Comparison of ENCODE assay signal across 38 cellular contexts in genomic region chr3:146085678-146086077, GRCh38.
"Had no signal": no experiment of that assay in that cellular context is flagged by ENCODE, and none has a peak within 500 bp of the region (broad histone marks: within the 10 kb centered on the region; RNA-seq: fewer than 3 reads in every experiment).

No MANE protein-coding gene starts in this region.

- H3K9me3 ChIP-seq: adrenal gland, MG63 had no signal

- H3K27me3 ChIP-seq: adrenal gland, MG63 had no signal

- H3K4me3 ChIP-seq: adrenal gland, MG63, PC-9 had no signal

- ATAC-seq: activated CD4-positive, alpha-beta T cell treated with anti-CD3 and anti-CD28 coated beads for 36 hours; activated CD4-positive, CD25-positive, alpha-beta regulatory T cell treated with anti-CD3 and anti-CD28 coated beads, Interleukin-2, amount 50 U/mL, for 24 hours; activated CD8-positive, alpha-beta T cell treated with anti-CD3 and anti-CD28 coated beads, Interleukin-2, amount 10 ng/mL, durations not matched to agents 7 days and 5 days; activated naive CD4-positive, alpha-beta T cell treated with anti-CD3 and anti-CD28 coated beads, Interleukin-2, amount 50 U/mL, for 72 hours; activated T-cell treated with anti-CD3 and anti-CD28 coated beads, Interleukin-2, amount 50 U/mL, for 4 hours; Right ventricle myocardium inferior; SK-N-SH treated with all-trans-retinoic acid at 6 μM for 48 hours; T-cell; T-helper 17 cell; WTC11 had no signal

- H3K4me2 ChIP-seq: PC-9 had no signal

- H3K36me3 ChIP-seq: adrenal gland had no signal

- H3K4me1 ChIP-seq: adrenal gland had no signal

- FAIRE-seq: bronchial epithelial cell, RCC 7860 had no signal

- DNase-seq: activated CD4-positive, alpha-beta T cell treated with anti-CD3 and anti-CD28 coated beads for 36 hours; activated CD4-positive, alpha-beta T cell treated with anti-CD3 and anti-CD28 coated beads, Interleukin-2, amount 10 ng/mL, durations not matched to agents 7 days and 5 days; activated CD4-positive, alpha-beta T cell treated with anti-CD3 and anti-CD28 coated beads, Interleukin-2, amount 50 U/mL, for 48 hours; activated CD8-positive, alpha-beta memory T cell treated with anti-CD3 and anti-CD28 coated beads, Interleukin-2, amount 50 U/mL, for 4 hours; activated CD8-positive, alpha-beta T cell treated with anti-CD3 and anti-CD28 coated beads, Interleukin-2, amount 10 ng/mL, durations not matched to agents 7 days and 5 days; activated gamma-delta T cell treated with Interleukin-2 at 50 U/mL for 16 hours; activated naive CD4-positive, alpha-beta T cell treated with anti-CD3 and anti-CD28 coated beads for 36 hours; activated T-cell treated with anti-CD3 and anti-CD28 coated beads for 4 hours; activated T-cell treated with anti-CD3 and anti-CD28 coated beads, Interleukin-2, amount 50 U/mL, for 4 hours; adrenal gland; central memory CD4-positive, alpha-beta T cell; Kasumi-1; KG1; MG63; NCI-H1048; NCI-H1436 treated with DMSO at 0.1 percent for 48 hours; NCI-H1694 treated with DMSO at 0.1 percent for 48 hours; NCI-H2029; NCI-H2171; NCI-H510A; NCI-H526; NCI-H748 treated with DMSO at 0.1 percent for 48 hours; NK-92 treated with Interleukin-12 subunit alpha and Interleukin-12 subunit beta, amount 100 ng/mL, for 24 hours; PC-9; SIG-M5; T-cell; T-helper 17 cell; T-helper 9 cell had no signal

- H3K36me3 Mint-ChIP-seq: activated naive CD4-positive, alpha-beta T cell treated with anti-CD3 and anti-CD28 coated beads, Interleukin-2, amount 50 U/mL, for 72 hours; T-cell; WTC11 had no signal

- H3K27ac ChIP-seq: adrenal gland, PC-9, RWPE1 had no signal

- H3K4me3 Mint-ChIP-seq: activated CD4-positive, alpha-beta T cell treated with anti-CD3 and anti-CD28 coated beads for 36 hours; activated CD4-positive, alpha-beta T cell treated with anti-CD3 and anti-CD28 coated beads, Interleukin-2, amount 10 ng/mL, durations not matched to agents 7 days and 5 days; activated CD8-positive, alpha-beta T cell treated with anti-CD3 and anti-CD28 coated beads, Interleukin-2, amount 10 ng/mL, durations not matched to agents 7 days and 5 days; activated naive CD4-positive, alpha-beta T cell treated with anti-CD3 and anti-CD28 coated beads for 36 hours; activated T-cell treated with anti-CD3 and anti-CD28 coated beads, Interleukin-2, amount 50 U/mL, for 4 hours; activated T-helper 1 cell treated with anti-CD3 and anti-CD28 coated beads, Interleukin-12 subunit alpha, Interleukin-12 subunit beta, Interleukin-2, Interleukin-4 antibody, amounts not matched to agents 30 ng/mL and 10 ng/mL and 1 ng/mL, durations not matched to agents 14 hours and 24 hours and 36 hours; brain; T-cell; T-helper 17 cell; WTC11 had no signal

- H2AFZ ChIP-seq: PC-9 had no signal

- H3K4me1 Mint-ChIP-seq: activated CD4-positive, alpha-beta T cell treated with anti-CD3 and anti-CD28 coated beads for 36 hours; activated CD4-positive, alpha-beta T cell treated with anti-CD3 and anti-CD28 coated beads, Interleukin-2, amount 10 ng/mL, durations not matched to agents 7 days and 5 days; T-cell; T-helper 17 cell; WTC11 had no signal

- H3K27me3 Mint-ChIP-seq: activated CD4-positive, alpha-beta T cell treated with anti-CD3 and anti-CD28 coated beads for 36 hours; activated CD4-positive, alpha-beta T cell treated with anti-CD3 and anti-CD28 coated beads, Interleukin-2, amount 10 ng/mL, durations not matched to agents 7 days and 5 days; brain; T-cell; T-helper 17 cell had no signal

- H3K27ac Mint-ChIP-seq: activated CD4-positive, alpha-beta T cell treated with anti-CD3 and anti-CD28 coated beads for 36 hours; activated CD4-positive, alpha-beta T cell treated with anti-CD3 and anti-CD28 coated beads, Interleukin-2, amount 10 ng/mL, durations not matched to agents 7 days and 5 days; activated CD8-positive, alpha-beta T cell treated with anti-CD3 and anti-CD28 coated beads, Interleukin-2, amount 10 ng/mL, durations not matched to agents 7 days and 5 days; activated naive CD4-positive, alpha-beta T cell treated with anti-CD3 and anti-CD28 coated beads for 36 hours; activated naive CD4-positive, alpha-beta T cell treated with anti-CD3 and anti-CD28 coated beads, Interleukin-2, amount 50 U/mL, for 72 hours; activated T-helper 1 cell treated with anti-CD3 and anti-CD28 coated beads, Interleukin-12 subunit alpha, Interleukin-12 subunit beta, Interleukin-2, Interleukin-4 antibody, amounts not matched to agents 30 ng/mL and 10 ng/mL and 1 ng/mL, durations not matched to agents 14 hours and 24 hours and 36 hours; brain; T-cell; T-helper 17 cell; WTC11 had no signal

- H3K9me3 Mint-ChIP-seq: activated CD4-positive, alpha-beta T cell treated with anti-CD3 and anti-CD28 coated beads, Interleukin-2, amount 10 ng/mL, durations not matched to agents 7 days and 5 days; activated naive CD4-positive, alpha-beta T cell treated with anti-CD3 and anti-CD28 coated beads for 36 hours; activated naive CD4-positive, alpha-beta T cell treated with anti-CD3 and anti-CD28 coated beads, Interleukin-2, amount 50 U/mL, for 72 hours; activated T-cell treated with anti-CD3 and anti-CD28 coated beads, Interleukin-2, amount 50 U/mL, for 4 hours; activated T-helper 1 cell treated with anti-CD3 and anti-CD28 coated beads, Interleukin-12 subunit alpha, Interleukin-12 subunit beta, Interleukin-2, Interleukin-4 antibody, amounts not matched to agents 30 ng/mL and 10 ng/mL and 1 ng/mL, durations not matched to agents 14 hours and 24 hours and 36 hours; brain; T-cell; WTC11 had no signal
